Comparison of ENCODE assay signal across 1 cellular context in the genomic region with DNA sequence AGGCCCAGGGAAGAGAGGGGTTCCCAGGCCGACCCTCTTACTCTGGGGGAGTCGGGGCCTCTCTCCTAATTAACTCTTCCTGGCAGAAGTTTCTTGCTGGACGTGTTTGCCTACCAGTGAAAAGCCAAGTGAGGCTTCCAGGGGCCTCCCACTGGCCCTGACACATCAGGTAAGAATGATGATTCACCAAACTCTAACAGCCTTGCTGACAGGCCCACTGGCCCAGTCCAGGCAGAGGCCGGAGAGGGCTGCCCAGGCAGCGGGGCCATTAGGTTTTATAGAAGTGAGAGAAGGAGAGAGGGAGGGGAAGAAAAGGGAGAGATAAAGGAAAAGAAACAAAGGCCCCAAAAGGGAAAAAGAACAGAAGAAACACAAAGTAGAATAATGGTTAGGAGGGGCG.
A peak's percentile ranks its signal among the peaks of the same experiment; 100 is the strongest.
TF ChIP-seq lines count a peak whose summit lies in the region.

No MANE protein-coding gene starts in this region.

TF ChIP-seq in K562, 482 proteins besides CTCF, POLR2A, EP300 and RAD21:
- TF ChIP-seq, protein P1, sequence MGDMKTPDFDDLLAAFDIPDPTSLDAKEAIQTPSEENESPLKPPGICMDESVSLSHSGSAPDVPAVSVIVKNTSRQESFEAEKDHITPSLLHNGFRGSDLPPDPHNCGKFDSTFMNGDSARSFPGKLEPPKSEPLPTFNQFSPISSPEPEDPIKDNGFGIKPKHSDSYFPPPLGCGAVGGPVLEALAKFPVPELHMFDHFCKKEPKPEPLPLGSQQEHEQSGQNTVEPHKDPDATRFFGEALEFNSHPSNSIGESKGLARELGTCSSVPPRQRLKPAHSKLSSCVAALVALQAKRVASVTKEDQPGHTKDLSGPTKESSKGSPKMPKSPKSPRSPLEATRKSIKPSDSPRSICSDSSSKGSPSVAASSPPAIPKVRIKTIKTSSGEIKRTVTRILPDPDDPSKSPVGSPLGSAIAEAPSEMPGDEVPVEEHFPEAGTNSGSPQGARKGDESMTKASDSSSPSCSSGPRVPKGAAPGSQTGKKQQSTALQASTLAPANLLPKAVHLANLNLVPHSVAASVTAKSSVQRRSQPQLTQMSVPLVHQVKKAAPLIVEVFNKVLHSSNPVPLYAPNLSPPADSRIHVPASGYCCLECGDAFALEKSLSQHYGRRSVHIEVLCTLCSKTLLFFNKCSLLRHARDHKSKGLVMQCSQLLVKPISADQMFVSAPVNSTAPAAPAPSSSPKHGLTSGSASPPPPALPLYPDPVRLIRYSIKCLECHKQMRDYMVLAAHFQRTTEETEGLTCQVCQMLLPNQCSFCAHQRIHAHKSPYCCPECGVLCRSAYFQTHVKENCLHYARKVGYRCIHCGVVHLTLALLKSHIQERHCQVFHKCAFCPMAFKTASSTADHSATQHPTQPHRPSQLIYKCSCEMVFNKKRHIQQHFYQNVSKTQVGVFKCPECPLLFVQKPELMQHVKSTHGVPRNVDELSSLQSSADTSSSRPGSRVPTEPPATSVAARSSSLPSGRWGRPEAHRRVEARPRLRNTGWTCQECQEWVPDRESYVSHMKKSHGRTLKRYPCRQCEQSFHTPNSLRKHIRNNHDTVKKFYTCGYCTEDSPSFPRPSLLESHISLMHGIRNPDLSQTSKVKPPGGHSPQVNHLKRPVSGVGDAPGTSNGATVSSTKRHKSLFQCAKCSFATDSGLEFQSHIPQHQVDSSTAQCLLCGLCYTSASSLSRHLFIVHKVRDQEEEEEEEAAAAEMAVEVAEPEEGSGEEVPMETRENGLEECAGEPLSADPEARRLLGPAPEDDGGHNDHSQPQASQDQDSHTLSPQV (IDR thresholded peaks at IDR 0.05): no peak
- TF ChIP-seq FOSL1 (tag; conservative IDR thresholded peaks at IDR 0.05): peak; percentile 60; the same call in 1 of the 2 replicates
TF ChIP-seq in K562: peak in this region for 1.
